Comparison of ENCODE assay signal across 14 cellular contexts in genomic region chr1:93620841-93621210, GRCh38.
DNase-seq lines count a peak whose midpoint lies in the region; ATAC-seq, FAIRE-seq and TF ChIP-seq lines count a peak whose summit lies in the region.
"Had no signal": no experiment of that assay in that cellular context is flagged by ENCODE, and none has a peak within 500 bp of the region (broad histone marks: within the 10 kb centered on the region; RNA-seq: fewer than 3 reads in every experiment).

No MANE protein-coding gene starts in this region.

- peaks cover 89% of the 10 kb centered on the region for H3K79me2 ChIP-seq in ACC112 (ENCODE audit: control insufficient read depth, insufficient read depth, low read length, unreplicated experiment)
- H3K79me2 ChIP-seq in keratinocyte (ENCODE audit: control insufficient read depth, insufficient read depth, low read length), result peaks cover 97% of the 10 kb centered on the region
- H3K79me2 ChIP-seq in smooth muscle cell (ENCODE audit: low read depth), result peaks cover 73% of the 10 kb centered on the region

- H3K4me2 ChIP-seq in keratinocyte (ENCODE audit: control insufficient read depth, extremely low read depth, insufficient read depth, low read depth, low read length), result no peak overlapping the region
- no peak overlapping the region for H3K4me2 ChIP-seq in smooth muscle cell

- H3K36me3 ChIP-seq in ACC112 (ENCODE audit: insufficient read depth, low read length) (peaks cover 9% of the 10 kb centered on the region; the same call in 1 of the 2 replicates), keratinocyte (ENCODE audit: control insufficient read depth in 2 of 2, extremely low read depth in 1 of 2, insufficient read depth in 2 of 2, low read length in 2 of 2) (peaks cover 11 to 41% of the 10 kb centered on the region in 2 experiments), smooth muscle cell (ENCODE audit: low read depth) (no peaks in the 10 kb centered on the region)

- no peak for TF ChIP-seq CTCF in VCaP (conservative IDR thresholded peaks at IDR 0.05)
- peak in 1 of 3 experiments; percentile 14 for TF ChIP-seq CTCF in keratinocyte (optimal IDR thresholded peaks at IDR 0.05 in 1 of 3, IDR thresholded peaks at IDR 0.05 in 1 of 3, conservative IDR thresholded peaks at IDR 0.05 in 1 of 3; ENCODE audit: extremely low read depth in 1 of 3, insufficient read depth in 2 of 3, low read length in 3 of 3)
- TF ChIP-seq CTCF in smooth muscle cell (IDR thresholded peaks at IDR 0.05; ENCODE audit: borderline replicate concordance, insufficient read depth, poor library complexity, severe bottlenecking), result no peak

- H3K4me3 ChIP-seq in ACC112 (ENCODE audit: low read depth, low read length) (no peak overlapping the region), keratinocyte (ENCODE audit: control insufficient read depth in 2 of 3, extremely low read depth in 1 of 3, insufficient read depth in 2 of 3, low read depth in 1 of 3, low read length in 3 of 3) (no peak overlapping the region), smooth muscle cell (no peak overlapping the region)
- H3K4me3 ChIP-seq: dorsolateral prefrontal cortex, SK-N-MC had no signal

- H3K27ac ChIP-seq in ACC112 (ENCODE audit: low read depth, low read length) (peak overlapping the region; percentile 57), VCaP (peak overlapping the region; percentile 87), keratinocyte (ENCODE audit: control insufficient read depth, insufficient read depth, low read length) (no peak overlapping the region), smooth muscle cell (ENCODE audit: low read depth) (no peak overlapping the region)
- H3K27ac ChIP-seq: dorsolateral prefrontal cortex had no signal

- H3K9me3 ChIP-seq in keratinocyte (ENCODE audit: control insufficient read depth, low read depth, low read length) (no peaks in the 10 kb centered on the region), smooth muscle cell (replicated peaks; ENCODE audit: low read depth) (no peaks in the 10 kb centered on the region)

- WGBS in smooth muscle cell (ENCODE audit: low lambda C conversion rate), result 92% methylated on average over 4 of the region's 4 CpGs

- no peaks in the 10 kb centered on the region for H3K27me3 ChIP-seq in ACC112 (ENCODE audit: insufficient read depth, low read length)
- H3K27me3 ChIP-seq in keratinocyte (ENCODE audit: control insufficient read depth, extremely low read depth, insufficient read depth, low read length), result no peaks in the 10 kb centered on the region
- no peaks in the 10 kb centered on the region for H3K27me3 ChIP-seq in smooth muscle cell (ENCODE audit: low read depth)
- H3K27me3 ChIP-seq: dorsolateral prefrontal cortex had no signal

- H3F3A ChIP-seq in smooth muscle cell (ENCODE audit: low read depth), result peaks cover 20% of the 10 kb centered on the region

- H2AFZ ChIP-seq in ACC112 (ENCODE audit: low read length, unreplicated experiment), result no peak overlapping the region
- H2AFZ ChIP-seq in keratinocyte (ENCODE audit: control insufficient read depth, low read length), result no peak overlapping the region
- no peak overlapping the region for H2AFZ ChIP-seq in smooth muscle cell (ENCODE audit: low read depth)

- DNase-seq in ELF-1 (ENCODE audit: low read depth, low spot score), result peak; percentile 62
- DNase-seq in keratinocyte (ENCODE audit: low read depth, low spot score), result no peak
- DNase-seq in effector CD4-positive, alpha-beta T cell, result no peak
- no peak for DNase-seq in SKM-1 (lab: John Stamatoyannopoulos, UW; ENCODE audit: unreplicated experiment)
- DNase-seq in smooth muscle cell (lab: John Stamatoyannopoulos, UW; ENCODE audit: unreplicated experiment), result no peak
- DNase-seq: aorta, DND-41, mesenchymal stem cell, NCI-H2029 treated with DMSO at 0.1 percent for 48 hours had no signal

- H3K9ac ChIP-seq in keratinocyte (ENCODE audit: control insufficient read depth, extremely low read depth, insufficient read depth, low read length) (no peak overlapping the region), smooth muscle cell (ENCODE audit: low read depth) (no peak overlapping the region)

- dilution Hi-C loops in keratinocyte (cut with MboI; ENCODE audit: extremely low pct_ligation_motif_present, low sequenced_read_pairs), result no loop called here

- H4K20me1 ChIP-seq in keratinocyte (ENCODE audit: control insufficient read depth, extremely low read depth, insufficient read depth, low read length), result peaks cover 69% of the 10 kb centered on the region
- peaks cover 94% of the 10 kb centered on the region for H4K20me1 ChIP-seq in smooth muscle cell (ENCODE audit: low read depth)

- peak; percentile 13 for FAIRE-seq in keratinocyte (lab: Jason Lieb, UNC)

- H3K4me1 ChIP-seq in ACC112 (ENCODE audit: control insufficient read depth, insufficient read depth, low read length, unreplicated experiment) (peaks cover 92% of the 10 kb centered on the region), keratinocyte (ENCODE audit: control insufficient read depth, extremely low read depth, insufficient read depth, low read length) (peaks cover 92% of the 10 kb centered on the region), smooth muscle cell (ENCODE audit: low read depth) (peaks cover 23% of the 10 kb centered on the region)

- H3K9me1 ChIP-seq in keratinocyte (ENCODE audit: control insufficient read depth, extremely low read depth, insufficient read depth, low read length), result peaks cover 7% of the 10 kb centered on the region

- ATAC-seq in HG02885 (IDR thresholded peaks at IDR 0.05; ENCODE audit: poor library complexity, unreplicated experiment), result no peak

Comparison
In these comparisons a context has a peak if more than half of its experiments do, and no peak if none do; other contexts are left out.
1. H3K27ac ChIP-seq: peak in ACC112 (single experiment) and VCaP (single experiment); none in keratinocyte (single experiment) and smooth muscle cell (single experiment).